8 cellular contexts compared by ENCODE assay signal in genomic region chr1:91020486-91020885, GRCh38. TPM values are rescaled to one million over a fixed set of nuclear protein-coding genes. Genes with fewer than 3 reads are reported as not detected.
DNase-seq lines count a peak whose midpoint lies in the region; ATAC-seq and TF ChIP-seq lines count a peak whose summit lies in the region.

No MANE protein-coding gene starts in this region.

- CTCF ChIA-PET in naive thymus-derived CD4-positive, alpha-beta T cell (lab: Charles Lee): interaction anchor here (0.6 kb wide), 1 partner anchor 1517 kb away, joined by 3 read pairs; no protein-coding TSS in a partner anchor

- H3K9me2 ChIP-seq in Karpas-422 (replicated peaks; ENCODE audit: insufficient read depth, low read length): no peaks in the 10 kb centered on the region

- peaks cover 7% of the 10 kb centered on the region; the same call in 1 of the 2 replicates for H4K20me1 ChIP-seq in Karpas-422 (ENCODE audit: insufficient read depth, low read depth, low read length)

- peak overlapping the region; percentile 94 to 99 (median 97) for H3K27ac Mint-ChIP-seq in naive thymus-derived CD4-positive, alpha-beta T cell

- peaks cover 0 to 2% (median 0%) of the 10 kb centered on the region in 11 donors for H3K9me3 Mint-ChIP-seq in naive thymus-derived CD4-positive, alpha-beta T cell

- H3K27ac ChIP-seq in Karpas-422 (ENCODE audit: low read length) (peak overlapping the region; percentile 92), coronary artery (peak overlapping the region; percentile 97 to 100)
- peak overlapping the region; percentile 99 for H3K27ac ChIP-seq in naive thymus-derived CD4-positive, alpha-beta T cell (ENCODE audit: low read depth, low read length)

- H3K36me3 ChIP-seq in Karpas-422 (ENCODE audit: insufficient read depth, low read length): peaks cover 39% of the 10 kb centered on the region
- H3K36me3 ChIP-seq in naive thymus-derived CD4-positive, alpha-beta T cell (ENCODE audit: control insufficient read depth in 2 of 3, insufficient read depth in 3 of 3, low read length in 3 of 3): peaks cover 0 to 5% (median 0%) of the 10 kb centered on the region in 3 experiments

- peaks cover 0 to 11% (median under 1%) of the 10 kb centered on the region in 5 donors for H3K36me3 Mint-ChIP-seq in naive thymus-derived CD4-positive, alpha-beta T cell

- H3K9me3 ChIP-seq in Karpas-422 (ENCODE audit: low read length): no peaks in the 10 kb centered on the region
- H3K9me3 ChIP-seq in naive thymus-derived CD4-positive, alpha-beta T cell (ENCODE audit: control insufficient read depth in 2 of 3, low read length in 3 of 3): no peaks in the 10 kb centered on the region

- peak overlapping the region; percentile 97 for H3K9ac ChIP-seq in Karpas-422 (ENCODE audit: low read length)

- H3K4me3 Mint-ChIP-seq in naive thymus-derived CD4-positive, alpha-beta T cell: peak overlapping the region; percentile 90 to 97 (median 96)

- H3K4me1 Mint-ChIP-seq in naive thymus-derived CD4-positive, alpha-beta T cell: peaks cover 46 to 89% (median 76%) of the 10 kb centered on the region in 7 donors

- POLR2A ChIA-PET in naive thymus-derived CD4-positive, alpha-beta T cell (lab: Charles Lee): interaction anchor here (0.5 to 0.6 kb wide), 2 partner anchors 151 to 173 kb away, joined by 4 read pairs; no protein-coding TSS in a partner anchor

- intact Hi-C loops in naive thymus-derived CD4-positive, alpha-beta T cell (cut with micrococcal nuclease): loop anchor here (2.0 to 10.0 kb wide), 7 partner anchors 298 to 1942 kb away; partner anchors contain the start of genes DIPK1A (in 1 of the 2), GFI1 (in 1 of the 2), RPL5 (in 1 of the 2) and TGFBR3 (in 1 of the 2)

- H3K27me3 Mint-ChIP-seq in naive thymus-derived CD4-positive, alpha-beta T cell: no peaks in the 10 kb centered on the region

- no peak for TF ChIP-seq POLR2A in GM18505 (IDR thresholded peaks at IDR 0.05; ENCODE audit: borderline replicate concordance, extremely low read depth, insufficient read depth, insufficient read length)

- ATAC-seq in naive thymus-derived CD4-positive, alpha-beta T cell: no peak
- no peak for ATAC-seq in GM18505 (IDR thresholded peaks at IDR 0.05; ENCODE audit: unreplicated experiment)
- no peak for ATAC-seq in HG02759 (IDR thresholded peaks at IDR 0.05; ENCODE audit: unreplicated experiment)

- H2AFZ ChIP-seq in Karpas-422 (ENCODE audit: low read length): no peak overlapping the region

- H3K4me3 ChIP-seq in AG10803 (ENCODE audit: low read length) (peak overlapping the region; percentile 84), Karpas-422 (ENCODE audit: low read length) (peak overlapping the region; percentile 87), coronary artery (peak overlapping the region; percentile 85)
- H3K4me3 ChIP-seq in naive thymus-derived CD4-positive, alpha-beta T cell (ENCODE audit: low read length): peak overlapping the region; percentile 62

- H3K79me2 ChIP-seq in Karpas-422 (ENCODE audit: low read length): peaks cover 67% of the 10 kb centered on the region

- peak overlapping the region; percentile 78 for H3K4me2 ChIP-seq in Karpas-422 (ENCODE audit: low read depth, low read length, poor library complexity, severe bottlenecking)

- TF ChIP-seq CTCF in AG10803 (conservative IDR thresholded peaks at IDR 0.05; ENCODE audit: low read length) (no peak), coronary artery (IDR thresholded peaks at IDR 0.05) (no peak)

- no peaks in the 10 kb centered on the region for H3K27me3 ChIP-seq in Karpas-422 (ENCODE audit: low read length)
- H3K27me3 ChIP-seq in naive thymus-derived CD4-positive, alpha-beta T cell (ENCODE audit: control insufficient read depth in 2 of 2, insufficient read depth in 2 of 2, low read length in 2 of 2): no peaks in the 10 kb centered on the region

- DNase-seq in AG10803 (ENCODE audit: low read depth) (peak; percentile 13), Karpas-422 (no peak), coronary artery (ENCODE audit: low spot score) (no peak), NOMO-1 treated with DMSO at 0.1 percent for 48 hours (lab: John Stamatoyannopoulos, UW; ENCODE audit: unreplicated experiment) (no peak)
- no peak for DNase-seq in naive thymus-derived CD4-positive, alpha-beta T cell
- DNase-seq in stimulated activated CD4-positive, alpha-beta T cell treated with anti-CD3 and anti-CD28 coated beads, Interleukin-4, amount 100 ng/mL, for 24 hours: no peak

- peaks cover 50% of the 10 kb centered on the region for H3K4me1 ChIP-seq in Karpas-422 (ENCODE audit: low read length)
- peaks cover 46 to 53% of the 10 kb centered on the region in 2 donors for H3K4me1 ChIP-seq in naive thymus-derived CD4-positive, alpha-beta T cell (ENCODE audit: control insufficient read depth in 2 of 2, insufficient read depth in 2 of 2, low read length in 2 of 2)

RNA-seq across cellular contexts. Expression of gene ZNF644, which starts 1.3 kb away (rescaled TPM):
- total RNA-seq in Karpas-422 (2014; rRNA removed; shearing (Covaris generic); ENCODE audit: low replicate concordance): 41.9 and 93.5 TPM in 2 replicates
- 100 to 1,000 TPM in 2 of 5 experiments, 10 to 100 TPM in 3; 63.5 to 117 (median 85.2) TPM for total RNA-seq in naive thymus-derived CD4-positive, alpha-beta T cell
- polyA plus RNA-seq in naive thymus-derived CD4-positive, alpha-beta T cell: 10 to 100 TPM; 53.9 to 78.5 TPM
